Comparison of ENCODE assay signal across 11 cellular contexts in genomic region chr11:111983187-111983986, GRCh38. TPM values are rescaled to one million over a fixed set of nuclear protein-coding genes. Genes with fewer than 3 reads are reported as not detected.
DNase-seq lines count a peak whose midpoint lies in the region; ATAC-seq and TF ChIP-seq lines count a peak whose summit lies in the region.
"Had no signal": no experiment of that assay in that cellular context is flagged by ENCODE, and none has a peak within 500 bp of the region (broad histone marks: within the 10 kb centered on the region; RNA-seq: fewer than 3 reads in every experiment).

No MANE protein-coding gene starts in this region.

- no peaks in the 10 kb centered on the region for H4K20me1 ChIP-seq in PC-3 (ENCODE audit: low read length)

- no peak overlapping the region for H3K9ac ChIP-seq in PC-3 (ENCODE audit: low read length)

- H3K27me3 ChIP-seq in AG04450 (ENCODE audit: control insufficient read depth, insufficient read depth, low read length) (no peaks in the 10 kb centered on the region), PC-3 (ENCODE audit: low read length) (no peaks in the 10 kb centered on the region)

- no TSS peak for BruUV-seq in PC-3 (replicated peaks; lab: Mats Ljungman, UMichigan)

- H3K27ac Mint-ChIP-seq in mesothelial cell of epicardium, result peak overlapping the region; percentile 98
- H3K27ac Mint-ChIP-seq: B cell; T-helper 1 cell treated with Interleukin-12 subunit alpha and Interleukin-12 subunit beta and Interleukin-4 antibody, amounts not matched to agents 30 μg/mL and 1 μg/mL, for 36 hours had no signal

- H3K27ac ChIP-seq in AG04450 (ENCODE audit: low read depth, low read length) (peak overlapping the region; percentile 0), PC-3 (ENCODE audit: low read length) (0 out of 2 replicates have a peak overlapping the region, but pooled peaks have one; percentile 4)
- H3K27ac ChIP-seq: HL-60 had no signal

- DNase-seq in AG04450 (ENCODE audit: low read depth, low spot score) (peak; percentile 10), PC-3 (peak; percentile 63), fibroblast of villous mesenchyme (ENCODE audit: low read depth) (peak; percentile 92), mesothelial cell of epicardium (ENCODE audit: low spot score in 2 of 2, unreplicated experiment in 2 of 2) (peak in 1 of 2 experiments; percentile 51), erythroblast (lab: John Stamatoyannopoulos, UW) (no peak), hepatic stellate cell (ENCODE audit: low spot score) (no peak)

- H3K36me3 ChIP-seq in PC-3 (ENCODE audit: low read depth, low read length), result no peaks in the 10 kb centered on the region

- no peaks in the 10 kb centered on the region for H3K79me2 ChIP-seq in PC-3 (ENCODE audit: low read length)

- H3K4me3 Mint-ChIP-seq in mesothelial cell of epicardium, result peak overlapping the region; percentile 76
- H3K4me3 Mint-ChIP-seq: B cell; T-helper 1 cell treated with Interleukin-12 subunit alpha and Interleukin-12 subunit beta and Interleukin-4 antibody, amounts not matched to agents 30 μg/mL and 1 μg/mL, for 36 hours had no signal

- TF ChIP-seq CTCF in AG04450 (IDR thresholded peaks at IDR 0.05; ENCODE audit: low read depth, low read length), result peak; percentile 18; the same call in 1 of the 2 replicates
- TF ChIP-seq CTCF in PC-3 (conservative IDR thresholded peaks at IDR 0.05; ENCODE audit: low read depth, low read length), result no peak
- TF ChIP-seq CTCF in fibroblast of villous mesenchyme (IDR thresholded peaks at IDR 0.05; ENCODE audit: insufficient read depth, low read depth, low read length), result peak; percentile 32
- TF ChIP-seq CTCF in mesothelial cell of epicardium (IDR thresholded peaks at IDR 0.05; ENCODE audit: unreplicated experiment), result no peak

- ATAC-seq in PC-3, result peak; percentile 50
- no peak for ATAC-seq in HG02798 (IDR thresholded peaks at IDR 0.05; ENCODE audit: poor library complexity, unreplicated experiment)
- ATAC-seq in HG03280 (IDR thresholded peaks at IDR 0.05; ENCODE audit: unreplicated experiment), result no peak

- H3F3A ChIP-seq in PC-3 (ENCODE audit: low read length, unreplicated experiment), result no peaks in the 10 kb centered on the region

- no peaks in the 10 kb centered on the region for H3K27me3 Mint-ChIP-seq in mesothelial cell of epicardium (ENCODE audit: low read depth)

- H3K9me3 Mint-ChIP-seq in mesothelial cell of epicardium, result no peaks in the 10 kb centered on the region
- H3K9me3 Mint-ChIP-seq: T-helper 1 cell treated with Interleukin-12 subunit alpha and Interleukin-12 subunit beta and Interleukin-4 antibody, amounts not matched to agents 30 μg/mL and 1 μg/mL, for 36 hours had no signal

- TF ChIP-seq POLR2A in erythroblast (IDR thresholded peaks at IDR 0.05; ENCODE audit: low read length), result no peak

- H3K9me3 ChIP-seq in AG04450 (ENCODE audit: control insufficient read depth, insufficient read depth, low read length) (no peaks in the 10 kb centered on the region), PC-3 (ENCODE audit: low read length) (no peaks in the 10 kb centered on the region)

- H3K4me1 ChIP-seq in PC-3 (ENCODE audit: insufficient read depth, low read length), result peaks cover 26% of the 10 kb centered on the region

- peaks cover 22% of the 10 kb centered on the region for H3K36me3 Mint-ChIP-seq in mesothelial cell of epicardium

- intact Hi-C loops in PC-3 (cut with micrococcal nuclease), result loop anchor here (2.0 kb wide), 1 partner anchor 41 kb away; the partner anchor contains the start of gene DLAT

- peak overlapping the region; percentile 42 for H2AFZ ChIP-seq in PC-3 (ENCODE audit: low read length)

- POLR2A ChIA-PET in AG04450 (lab: Yijun Ruan, JAX), result no interaction called here
- POLR2A ChIA-PET in PC-3 (lab: Charles Lee; ENCODE audit: unreplicated experiment), result interaction anchor here (0.6 kb wide), 2 partner anchors 53 to 65 kb away, joined by 3 read pairs; partner anchors contain the start of gene C11orf52

- H3K4me3 ChIP-seq in AG04450 (ENCODE audit: low read depth, low read length) (no peak overlapping the region), PC-3 (ENCODE audit: low read length) (no peak overlapping the region), fibroblast of villous mesenchyme (ENCODE audit: low read depth, low read length) (no peak overlapping the region)

- no peaks in the 10 kb centered on the region for H3K9me2 ChIP-seq in PC-3 (replicated peaks; ENCODE audit: low read length)

- peak overlapping the region; percentile 9 for H3K4me2 ChIP-seq in PC-3 (ENCODE audit: low read length)

- CTCF ChIA-PET in AG04450 (lab: Charles Lee) (interaction anchor here (0.6 to 4.4 kb wide), 7 partner anchors 13 to 111 kb away, joined by 4 to 42 read pairs (median 5); no protein-coding TSS in a partner anchor), PC-3 (lab: Charles Lee) (interaction anchor here (1.0 to 3.0 kb wide), 3 partner anchors 14 to 57 kb away, joined by 3 to 46 read pairs (median 13); no protein-coding TSS in a partner anchor)

- peaks cover 40% of the 10 kb centered on the region for H3K4me1 Mint-ChIP-seq in mesothelial cell of epicardium
- H3K4me1 Mint-ChIP-seq: B cell had no signal

RNA-seq across cellular contexts. Expression of gene DLAT, which starts 41.8 kb away (rescaled TPM):
- 26.6 and 34.8 TPM in 2 replicates for polyA plus RNA-seq in AG04450 (2011; rRNA removed)
- polyA minus RNA-seq in AG04450 (2011; rRNA and poly(A)+ RNA removed), result 19.7 and 27.3 TPM in 2 replicates
- total RNA-seq in PC-3 (2014; rRNA removed), result 78.9 and 102 TPM in 2 replicates
- 49.6 and 56.6 TPM in 2 replicates for total RNA-seq in fibroblast of villous mesenchyme
- total RNA-seq in mesothelial cell of epicardium, result 23.8 to 26.5 TPM (median 25.0 TPM) in 3 replicates

RNA-seq across cellular contexts. Expression of gene DIXDC1, which starts 46.2 kb away (rescaled TPM):
- 10.5 and 11.5 TPM in 2 replicates for polyA plus RNA-seq in AG04450 (2011; rRNA removed)
- polyA minus RNA-seq in AG04450 (2011; rRNA and poly(A)+ RNA removed), result 15.9 and 18.9 TPM in 2 replicates
- total RNA-seq in PC-3 (2014; rRNA removed) (6.8 and 10.8 TPM in 2 replicates), fibroblast of villous mesenchyme (27.1 and 30.2 TPM in 2 replicates), mesothelial cell of epicardium (20.0 to 21.2 TPM (median 20.3 TPM) in 3 replicates)

Comparison
In these comparisons a context has a peak if more than half of its experiments do, and no peak if none do; other contexts are left out.
1. DNase-seq: peak in AG04450 (single experiment), PC-3 (single experiment) and fibroblast of villous mesenchyme (single experiment); none in erythroblast (0 of 2) and hepatic stellate cell (single experiment).
2. CTCF ChIP-seq: peak in AG04450 (single experiment) and fibroblast of villous mesenchyme (single experiment); none in PC-3 (single experiment) and mesothelial cell of epicardium (single experiment).